17 cellular contexts compared by ENCODE assay signal in the genomic region with DNA sequence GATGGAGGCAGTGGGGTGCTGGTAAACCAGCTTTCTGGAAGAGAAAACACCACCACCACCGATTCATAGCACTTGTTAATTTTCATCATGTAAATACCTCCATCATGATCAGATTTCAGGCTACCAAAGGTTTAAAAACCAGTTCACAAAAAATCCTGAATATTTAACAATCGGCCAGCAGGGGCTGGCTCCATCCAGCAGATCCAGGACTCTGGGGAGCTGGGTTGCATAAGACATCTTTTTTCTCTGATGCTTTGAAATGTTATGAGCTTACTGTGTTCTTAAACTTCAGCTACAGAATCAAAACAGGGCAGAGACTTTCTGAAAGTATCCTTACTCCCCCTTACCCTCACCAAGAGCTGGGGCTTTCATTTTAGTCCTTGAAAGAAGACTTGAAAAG. TPM values are rescaled to one million over a fixed set of nuclear protein-coding genes. Genes with fewer than 3 reads are reported as not detected.
DNase-seq lines count a peak whose midpoint lies in the region; ATAC-seq and TF ChIP-seq lines count a peak whose summit lies in the region.
"Had no signal": no experiment of that assay in that cellular context is flagged by ENCODE, and none has a peak within 500 bp of the region (broad histone marks: within the 10 kb centered on the region; RNA-seq: fewer than 3 reads in every experiment).

No MANE protein-coding gene starts in this region.

- DNase-seq in LHCN-M2 (ENCODE audit: low read depth), result peak; percentile 9
- no peak for DNase-seq in epithelial cell of proximal tubule (ENCODE audit: low read depth)
- DNase-seq in progenitor cell of endocrine pancreas (ENCODE audit: low spot score, unreplicated experiment), result no peak
- no peak for DNase-seq in NCI-H128 (lab: John Stamatoyannopoulos, UW; ENCODE audit: unreplicated experiment)
- DNase-seq in left colon, result no peak
- no peak for DNase-seq in natural killer cell treated with Interleukin-12 subunit alpha and Interleukin-12 subunit beta and Interleukin-15 and Interleukin-18, amount 100 ng/mL, for 72 hours (ENCODE audit: low spot score)
- DNase-seq: activated CD8-positive, alpha-beta memory T cell treated with anti-CD3 and anti-CD28 coated beads, Interleukin-2, amount 50 U/mL, for 4 hours; activated naive CD4-positive, alpha-beta T cell treated with anti-CD3 and anti-CD28 coated beads, Interleukin-2, amount 50 U/mL, for 16 hours; CD8-positive, alpha-beta T cell; central memory CD4-positive, alpha-beta T cell; GDM1; mammary epithelial cell; NCI-H1105; NCI-H446; OCI-M1; small intestine; stomach had no signal

- H3K27ac Mint-ChIP-seq in progenitor cell of endocrine pancreas, result no peak overlapping the region
- no peak overlapping the region for H3K27ac Mint-ChIP-seq in natural killer cell treated with Interleukin-12 subunit alpha and Interleukin-12 subunit beta and Interleukin-15 and Interleukin-18, amount 100 ng/mL, for 72 hours
- H3K27ac Mint-ChIP-seq: CD8-positive, alpha-beta T cell had no signal

- no peak overlapping the region for H3K4me3 Mint-ChIP-seq in progenitor cell of endocrine pancreas (ENCODE audit: low read depth)
- no peak overlapping the region for H3K4me3 Mint-ChIP-seq in natural killer cell treated with Interleukin-12 subunit alpha and Interleukin-12 subunit beta and Interleukin-15 and Interleukin-18, amount 100 ng/mL, for 72 hours
- H3K4me3 Mint-ChIP-seq: CD8-positive, alpha-beta T cell had no signal

- no peaks in the 10 kb centered on the region for H3K9me3 Mint-ChIP-seq in progenitor cell of endocrine pancreas (ENCODE audit: low read depth)
- no peaks in the 10 kb centered on the region for H3K9me3 Mint-ChIP-seq in natural killer cell treated with Interleukin-12 subunit alpha and Interleukin-12 subunit beta and Interleukin-15 and Interleukin-18, amount 100 ng/mL, for 72 hours
- H3K9me3 Mint-ChIP-seq: CD8-positive, alpha-beta T cell had no signal

- no peak for ATAC-seq in left colon
- ATAC-seq in natural killer cell treated with Interleukin-12 subunit alpha and Interleukin-12 subunit beta and Interleukin-15 and Interleukin-18, amount 100 ng/mL, for 72 hours, result no peak
- ATAC-seq: CD8-positive, alpha-beta T cell had no signal

- no peaks in the 10 kb centered on the region for H3K27me3 Mint-ChIP-seq in progenitor cell of endocrine pancreas
- H3K27me3 Mint-ChIP-seq in natural killer cell treated with Interleukin-12 subunit alpha and Interleukin-12 subunit beta and Interleukin-15 and Interleukin-18, amount 100 ng/mL, for 72 hours, result peaks cover 0 to 3% of the 10 kb centered on the region in 2 donors

- no peaks in the 10 kb centered on the region for H3K4me1 Mint-ChIP-seq in progenitor cell of endocrine pancreas (ENCODE audit: low read depth)
- H3K4me1 Mint-ChIP-seq in natural killer cell treated with Interleukin-12 subunit alpha and Interleukin-12 subunit beta and Interleukin-15 and Interleukin-18, amount 100 ng/mL, for 72 hours (ENCODE audit: low read depth in 2 of 2), result no peaks in the 10 kb centered on the region

- H3K36me3 Mint-ChIP-seq in progenitor cell of endocrine pancreas (ENCODE audit: insufficient read depth), result no peaks in the 10 kb centered on the region
- H3K36me3 Mint-ChIP-seq in natural killer cell treated with Interleukin-12 subunit alpha and Interleukin-12 subunit beta and Interleukin-15 and Interleukin-18, amount 100 ng/mL, for 72 hours, result no peaks in the 10 kb centered on the region
- H3K36me3 Mint-ChIP-seq: CD8-positive, alpha-beta T cell had no signal

- no peak overlapping the region for H3K4me3 ChIP-seq in epithelial cell of proximal tubule (ENCODE audit: low read depth, low read length)
- H3K4me3 ChIP-seq: stomach had no signal

- TF ChIP-seq CTCF in epithelial cell of proximal tubule (conservative IDR thresholded peaks at IDR 0.05; ENCODE audit: low read depth, low read length) (peak; percentile 29), progenitor cell of endocrine pancreas (IDR thresholded peaks at IDR 0.05; ENCODE audit: unreplicated experiment) (peak; percentile 26)

- intact Hi-C loops in left colon (cut with DNase I, micrococcal nuclease), result no loop called here

RNA-seq across cellular contexts. Expression of gene RNF183, which starts 14.6 kb away (rescaled TPM):
- total RNA-seq in LHCN-M2 (2014; rRNA removed), result not detected in 2 replicates
- not detected for polyA plus RNA-seq in LHCN-M2 (2012)
- 3.9 TPM in 1 of 2 replicates, not detected in the other for total RNA-seq in epithelial cell of proximal tubule
- total RNA-seq in progenitor cell of endocrine pancreas, result 0.26 and 0.44 TPM in 2 replicates
- total RNA-seq in left colon, result 1 to 10 TPM in 1 of 2 donors, under 1 TPM in 1; 0.85 to 1.3 TPM
- not detected for total RNA-seq in natural killer cell treated with Interleukin-12 subunit alpha and Interleukin-12 subunit beta and Interleukin-15 and Interleukin-18, amount 100 ng/mL, for 72 hours
- total RNA-seq: CD8-positive, alpha-beta T cell; mammary epithelial cell had no signal

RNA-seq across cellular contexts. Expression of gene WDR31, which starts 22.3 kb away (rescaled TPM):
- total RNA-seq in LHCN-M2 (2014; rRNA removed), result 0.51 and 0.69 TPM in 2 replicates
- 0.97 TPM for polyA plus RNA-seq in LHCN-M2 (2012)
- total RNA-seq in epithelial cell of proximal tubule, result 0.14 and 0.35 TPM in 2 replicates
- total RNA-seq in progenitor cell of endocrine pancreas, result 5.1 and 5.7 TPM in 2 replicates
- 1 to 10 TPM; 3.0 to 3.6 TPM for total RNA-seq in left colon
- 1 to 10 TPM in 1 of 2 donors, under 1 TPM in 1; 0.83 to 1.4 TPM for total RNA-seq in natural killer cell treated with Interleukin-12 subunit alpha and Interleukin-12 subunit beta and Interleukin-15 and Interleukin-18, amount 100 ng/mL, for 72 hours

RNA-seq across cellular contexts. Expression of gene BSPRY, which starts 31.6 kb away (rescaled TPM):
- total RNA-seq in LHCN-M2 (2014; rRNA removed), result not detected in 2 replicates
- polyA plus RNA-seq in LHCN-M2 (2012), result not detected
- total RNA-seq in epithelial cell of proximal tubule, result 8.8 and 15.2 TPM in 2 replicates
- total RNA-seq in progenitor cell of endocrine pancreas, result 18.8 and 19.7 TPM in 2 replicates
- total RNA-seq in left colon, result 10 to 100 TPM; 32.6 to 39.9 TPM
- total RNA-seq in natural killer cell treated with Interleukin-12 subunit alpha and Interleukin-12 subunit beta and Interleukin-15 and Interleukin-18, amount 100 ng/mL, for 72 hours, result 1 to 10 TPM; 2.5 to 5.0 TPM
- total RNA-seq: CD8-positive, alpha-beta T cell had no signal

RNA-seq across cellular contexts. Expression of gene PRPF4, which starts 42.3 kb away (rescaled TPM):
- total RNA-seq in LHCN-M2 (2014; rRNA removed) (49.3 and 51.0 TPM in 2 replicates), epithelial cell of proximal tubule (29.1 and 43.8 TPM in 2 replicates), progenitor cell of endocrine pancreas (33.6 and 35.1 TPM in 2 replicates), left colon (10 to 100 TPM; 12.0 to 13.6 TPM)
- 19.9 TPM for polyA plus RNA-seq in LHCN-M2 (2012)
- 10 to 100 TPM; 33.9 to 47.8 TPM for total RNA-seq in natural killer cell treated with Interleukin-12 subunit alpha and Interleukin-12 subunit beta and Interleukin-15 and Interleukin-18, amount 100 ng/mL, for 72 hours

RNA-seq across cellular contexts. Expression of gene CDC26, which starts 42.4 kb away (rescaled TPM):
- 25.0 and 39.7 TPM in 2 replicates for total RNA-seq in LHCN-M2 (2014; rRNA removed)
- 43.0 TPM for polyA plus RNA-seq in LHCN-M2 (2012)
- 30.5 and 44.6 TPM in 2 replicates for total RNA-seq in epithelial cell of proximal tubule
- total RNA-seq in progenitor cell of endocrine pancreas, result 33.0 and 36.6 TPM in 2 replicates
- 10 to 100 TPM; 23.6 to 25.6 TPM for total RNA-seq in left colon
- total RNA-seq in natural killer cell treated with Interleukin-12 subunit alpha and Interleukin-12 subunit beta and Interleukin-15 and Interleukin-18, amount 100 ng/mL, for 72 hours, result 10 to 100 TPM; 16.5 to 39.1 TPM
